ENCODE assay signal across 9 cellular contexts in the genomic region with DNA sequence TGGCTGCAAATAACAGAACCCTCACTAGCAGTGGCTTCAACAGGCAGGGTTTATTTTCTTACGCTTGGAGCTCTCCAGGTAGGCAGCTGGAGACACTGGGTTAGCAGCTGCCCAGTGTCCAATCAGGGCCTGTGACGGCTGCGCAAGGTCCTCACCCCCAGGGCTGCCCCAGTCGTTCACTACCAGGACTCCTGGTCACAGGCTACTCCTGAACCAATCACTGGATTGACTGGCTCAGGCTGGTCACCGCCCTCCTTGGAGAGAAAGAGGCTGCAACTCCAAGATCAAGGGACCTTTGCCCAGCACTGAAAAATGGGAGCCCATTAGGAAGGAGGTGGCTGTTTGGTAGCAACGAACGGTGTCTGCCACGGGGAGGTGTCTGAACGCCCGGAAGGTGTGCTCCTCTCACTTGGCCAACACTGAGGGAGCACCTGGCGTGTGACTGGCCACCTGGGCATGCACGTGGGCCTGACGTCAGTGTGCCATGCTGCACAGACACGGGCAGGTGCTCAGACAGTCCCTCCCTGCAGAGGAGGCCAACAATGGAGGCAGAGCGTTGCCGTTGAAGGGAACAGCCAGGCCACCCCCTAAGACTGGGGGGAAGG. TPM values are rescaled to one million over a fixed set of nuclear protein-coding genes. Genes with fewer than 3 reads are reported as not detected.
DNase-seq lines count a peak whose midpoint lies in the region; ATAC-seq and TF ChIP-seq lines count a peak whose summit lies in the region.
"Had no signal": no experiment of that assay in that cellular context is flagged by ENCODE, and none has a peak within 500 bp of the region (broad histone marks: within the 10 kb centered on the region; RNA-seq: fewer than 3 reads in every experiment).

No MANE protein-coding gene starts in this region.

- POLR2A ChIA-PET in Caco-2 (lab: Charles Lee): no interaction called here

- peaks cover 13% of the 10 kb centered on the region for H3K4me1 Mint-ChIP-seq in Caco-2 (ENCODE audit: low read depth, unreplicated experiment)

- intact Hi-C loops in Caco-2 (cut with micrococcal nuclease; ENCODE audit: unreplicated experiment) (loop anchor here (5.0 kb wide), 1 partner anchor 91 kb away; a partner anchor contains a TSS), mucosa of descending colon (cut with DNase I, micrococcal nuclease) (loop anchor here in 1 of 2 donors (5.0 kb wide), 1 partner anchor 96 kb away; a partner anchor contains a TSS)

- H3K36me3 Mint-ChIP-seq in Caco-2 (ENCODE audit: insufficient read depth, unreplicated experiment): no peaks in the 10 kb centered on the region

- no peaks in the 10 kb centered on the region for H3K27me3 Mint-ChIP-seq in Caco-2 (ENCODE audit: insufficient read depth, unreplicated experiment)

- BruUV-seq in Caco-2 (replicated peaks; lab: Mats Ljungman, UMichigan): no TSS peak

- H3K4me1 ChIP-seq in Caco-2: peaks cover 22% of the 10 kb centered on the region
- peaks cover 26% of the 10 kb centered on the region for H3K4me1 ChIP-seq in mucosa of descending colon (ENCODE audit: low read depth)
- peaks cover 0 to 44% of the 10 kb centered on the region in 2 donors for H3K4me1 ChIP-seq in right atrium auricular region

- peak; percentile 83 for ATAC-seq in mucosa of descending colon
- no peak for ATAC-seq in HG02981 (IDR thresholded peaks at IDR 0.05; ENCODE audit: unreplicated experiment)

- in situ Hi-C loops in KBM-7 (cut with MboI; ENCODE audit: low pct_unique_long_range_greater_than_20kb, low sequenced_read_pairs): no loop called here

- H3K4me3 Mint-ChIP-seq in Caco-2 (ENCODE audit: unreplicated experiment): no peak overlapping the region

- peak overlapping the region; percentile 78 for H3K27ac Mint-ChIP-seq in Caco-2 (ENCODE audit: unreplicated experiment)

- CTCF ChIA-PET in Caco-2 (lab: Charles Lee): interaction anchor here (3.0 kb wide), 1 partner anchor 97 kb away, joined by 23 read pairs; a partner anchor contains a TSS

- no peaks in the 10 kb centered on the region for H3K9me3 ChIP-seq in Caco-2
- no peaks in the 10 kb centered on the region for H3K9me3 ChIP-seq in mucosa of descending colon
- no peaks in the 10 kb centered on the region for H3K9me3 ChIP-seq in right atrium auricular region

- no peaks in the 10 kb centered on the region; the same call in 1 of the 2 replicates for H3K36me3 ChIP-seq in Caco-2 (ENCODE audit: control insufficient read depth, insufficient read depth, low read length)
- H3K36me3 ChIP-seq in mucosa of descending colon (ENCODE audit: low read depth): no peaks in the 10 kb centered on the region
- no peaks in the 10 kb centered on the region for H3K36me3 ChIP-seq in right atrium auricular region

- H3K27ac ChIP-seq in VCaP (peak overlapping the region; percentile 47), right atrium auricular region (no peak overlapping the region)
- H3K27ac ChIP-seq: SJSA1 had no signal

- H3K9me3 Mint-ChIP-seq in Caco-2 (ENCODE audit: unreplicated experiment): no peaks in the 10 kb centered on the region

- H3K27me3 ChIP-seq in Caco-2 (replicated peaks; ENCODE audit: control insufficient read depth, insufficient read depth, low read length) (no peaks in the 10 kb centered on the region), right atrium auricular region (no peaks in the 10 kb centered on the region)

- TF ChIP-seq CTCF in Caco-2 (IDR thresholded peaks at IDR 0.05; ENCODE audit: insufficient read depth in 1 of 2, low read depth in 1 of 2, low read length in 1 of 2, severe bottlenecking in 1 of 2, unreplicated experiment in 1 of 2): no peak
- TF ChIP-seq CTCF in VCaP (conservative IDR thresholded peaks at IDR 0.05): no peak
- no peak for TF ChIP-seq CTCF in mucosa of descending colon (IDR thresholded peaks at IDR 0.05)
- no peak for TF ChIP-seq CTCF in right atrium auricular region (IDR thresholded peaks at IDR 0.05)

- no peak overlapping the region for H3K4me3 ChIP-seq in Caco-2 (ENCODE audit: low read depth, low read length)
- H3K4me3 ChIP-seq in mucosa of descending colon: no peak overlapping the region
- H3K4me3 ChIP-seq in right atrium auricular region: no peak overlapping the region
- H3K4me3 ChIP-seq: SJSA1 had no signal

- DNase-seq in Caco-2 (peak; percentile 59 to 70), NCI-H1105 (lab: John Stamatoyannopoulos, UW) (peak; percentile 90), mucosa of descending colon (peak; percentile 92 to 94 (median 93)), midbrain (lab: John Stamatoyannopoulos, UW) (no peak), right atrium auricular region (ENCODE audit: low spot score) (no peak), KBM-7 (no peak)

RNA-seq across cellular contexts. Expression of a gene that starts 5.1 kb away (rescaled TPM):
- 11.5 TPM in 2 replicates for total RNA-seq in Caco-2 (2022)
- total RNA-seq in mucosa of descending colon: 10 to 100 TPM; 64.6 to 87.9 (median 82.2) TPM
- 10 to 100 TPM; 30.7 to 38.9 TPM for total RNA-seq in right atrium auricular region

RNA-seq across cellular contexts. Expression of a gene that starts 22.2 kb away (rescaled TPM):
- total RNA-seq in Caco-2 (2022): 3.2 and 3.9 TPM in 2 replicates
- total RNA-seq in mucosa of descending colon: 1 to 10 TPM in 1 of 3 donors, under 1 TPM in 2; 0.63 to 4.2 (median 0.64) TPM
- total RNA-seq in right atrium auricular region: under 1 TPM; 0.26 to 0.71 TPM

RNA-seq across cellular contexts. Expression of a gene that starts 40.2 kb away (rescaled TPM):
- total RNA-seq in Caco-2 (2022): 43.3 and 45.4 TPM in 2 replicates
- 10 to 100 TPM; 79.9 to 95.0 (median 80.9) TPM for total RNA-seq in mucosa of descending colon
- total RNA-seq in right atrium auricular region: 10 to 100 TPM; 25.1 to 29.5 TPM

RNA-seq across cellular contexts. Expression of a gene that starts 44.6 kb away (rescaled TPM):
- total RNA-seq in Caco-2 (2022): 19.8 and 24.6 TPM in 2 replicates
- total RNA-seq in mucosa of descending colon: 10 to 100 TPM; 24.5 to 51.6 (median 29.9) TPM
- total RNA-seq in right atrium auricular region: 100 to 1,000 TPM; 184 to 281 TPM

RNA-seq across cellular contexts. Expression of a gene that starts 49.8 kb away (rescaled TPM):
- total RNA-seq in Caco-2 (2022) (4.3 and 4.5 TPM in 2 replicates), mucosa of descending colon (10 to 100 TPM in 1 of 3 donors, 1 to 10 TPM in 2; 3.9 to 14.2 (median 7.1) TPM), right atrium auricular region (10 to 100 TPM in 1 of 2 donors, 1 to 10 TPM in 1; 8.2 to 12.3 TPM)

Comparison
In these comparisons a context has a peak if more than half of its experiments do, and no peak if none do; other contexts are left out.
1. DNase-seq: peak in Caco-2 (2 of 2), NCI-H1105 (single experiment) and mucosa of descending colon (3 of 3); none in midbrain (single experiment), right atrium auricular region (single experiment) and KBM-7 (single experiment).